In genomic region chr15:32825219-32825618, GRCh38 we compare ENCODE assay signal across 26 cellular contexts.
DNase-seq lines count a peak whose midpoint lies in the region; ATAC-seq and TF ChIP-seq lines count a peak whose summit lies in the region.
"Had no signal": no experiment of that assay in that cellular context is flagged by ENCODE, and none has a peak within 500 bp of the region (broad histone marks: within the 10 kb centered on the region; RNA-seq: fewer than 3 reads in every experiment).

No MANE protein-coding gene starts in this region.

- H3K9me3 Mint-ChIP-seq in MCF 10A (ENCODE audit: unreplicated experiment) = no peaks in the 10 kb centered on the region
- H3K9me3 Mint-ChIP-seq: activated naive CD8-positive, alpha-beta T cell treated with anti-CD3 and anti-CD28 coated beads, Interleukin-2, amount 50 U/mL, for 24 hours; activated T-helper 2 cell treated with anti-CD3 and anti-CD28 coated beads, Interferon-gamma antibody, Interleukin-2, Interleukin-4, amounts not matched to agents 10 μg/mL and 5 μg/mL and 100 μg/mL, durations not matched to agents 14 hours and 24 hours and 36 hours; IgD-negative memory B cell; memory B cell; stimulated activated naive CD8-positive, alpha-beta T cell treated with anti-CD3 and anti-CD28 coated beads, Interleukin-15, Interleukin-2, amounts not matched to agents 100 ng/mL and 50 ng/mL, for 24 hours had no signal

- intact Hi-C loops in MCF 10A (cut with micrococcal nuclease) (loop anchor here (1.0 kb wide), 1 partner anchor 163 kb away; no protein-coding TSS in a partner anchor), breast epithelium (cut with DNase I; ENCODE audit: low total_unique reads) (no loop called here), mammary epithelial cell (cut with micrococcal nuclease) (no loop called here), ascending aorta (cut with DNase I) (no loop called here)

- CTCF ChIA-PET in MCF 10A (lab: Yijun Ruan, JAX) = interaction anchor here (0.5 to 1.3 kb wide), 5 partner anchors 17 to 165 kb away, joined by 3 to 9 read pairs (median 4); no protein-coding TSS in a partner anchor
- CTCF ChIA-PET in mammary epithelial cell (lab: Charles Lee; ENCODE audit: low non-redundant PET) = interaction anchor here (0.6 kb wide), 1 partner anchor 111 kb away, joined by 5 read pairs; no protein-coding TSS in a partner anchor

- H3K27me3 Mint-ChIP-seq in MCF 10A (ENCODE audit: insufficient read depth, unreplicated experiment) = no peaks in the 10 kb centered on the region

- H3K9me3 ChIP-seq in breast epithelium (no peaks in the 10 kb centered on the region), mammary epithelial cell (replicated peaks; ENCODE audit: insufficient read depth, low read length) (no peaks in the 10 kb centered on the region), ascending aorta (no peaks in the 10 kb centered on the region)
- H3K9me3 ChIP-seq: HAP-1, Peyer's patch, transverse colon had no signal

- no peaks in the 10 kb centered on the region for H4K20me1 ChIP-seq in mammary epithelial cell (ENCODE audit: insufficient read depth, low read length)

- no peaks in the 10 kb centered on the region for H3K36me3 Mint-ChIP-seq in MCF 10A (ENCODE audit: insufficient read depth, unreplicated experiment)
- H3K36me3 Mint-ChIP-seq: IgD-negative memory B cell, memory B cell had no signal

- peak overlapping the region; percentile 68 for H3K4me2 ChIP-seq in mammary epithelial cell (ENCODE audit: insufficient read depth, low read depth, low read length)

- DNase-seq in MCF 10A (ENCODE audit: unreplicated experiment) (peak; percentile 45), breast epithelium (ENCODE audit: low spot score in 2 of 2) (no peak), mammary epithelial cell (no peak), iris pigment epithelial cell (ENCODE audit: low read depth) (peak; percentile 70), ascending aorta (ENCODE audit: low spot score in 2 of 2) (no peak), DMS 273 treated with DMSO at 0.1 percent for 48 hours (lab: John Stamatoyannopoulos, UW) (no peak)
- DNase-seq in activated CD4-positive, alpha-beta T cell treated with anti-CD3 and anti-CD28 coated beads for 4 hours = no peak
- DNase-seq: activated CD4-positive, alpha-beta T cell treated with anti-CD3 and anti-CD28 coated beads for 36 hours; activated naive CD8-positive, alpha-beta T cell treated with anti-CD3 and anti-CD28 coated beads, Interleukin-2, amount 50 U/mL, for 24 hours; central memory CD4-positive, alpha-beta T cell; effector memory CD4-positive, alpha-beta T cell; GDM1; hypothalamus; NCI-H1694; Peyer's patch; transverse colon had no signal

- H3K27ac Mint-ChIP-seq in MCF 10A (ENCODE audit: low read depth, unreplicated experiment) = peak overlapping the region; percentile 21
- H3K27ac Mint-ChIP-seq: activated CD4-positive, alpha-beta T cell treated with anti-CD3 and anti-CD28 coated beads for 36 hours; activated naive CD8-positive, alpha-beta T cell treated with anti-CD3 and anti-CD28 coated beads, Interleukin-2, amount 50 U/mL, for 24 hours; activated T-helper 2 cell treated with anti-CD3 and anti-CD28 coated beads, Interferon-gamma antibody, Interleukin-2, Interleukin-4, amounts not matched to agents 10 μg/mL and 5 μg/mL and 100 μg/mL, durations not matched to agents 14 hours and 24 hours and 36 hours; CD14-positive monocyte; memory B cell; progenitor cell of endocrine pancreas; stimulated activated naive CD8-positive, alpha-beta T cell treated with anti-CD3 and anti-CD28 coated beads, Interleukin-15, Interleukin-2, amounts not matched to agents 100 ng/mL and 50 ng/mL, for 24 hours had no signal

- H3K4me3 ChIP-seq in breast epithelium = no peak overlapping the region
- H3K4me3 ChIP-seq in mammary epithelial cell (replicated peaks in 1 of 3; ENCODE audit: insufficient read depth in 1 of 3, low read depth in 2 of 3, low read length in 3 of 3) = no peak overlapping the region
- no peak overlapping the region for H3K4me3 ChIP-seq in ascending aorta
- H3K4me3 ChIP-seq: HAP-1, Peyer's patch, transverse colon had no signal

- dilution Hi-C loops in mammary epithelial cell (cut with HindIII; ENCODE audit: low sequenced_read_pairs) = no loop called here

- no TSS peak for BruUV-seq in MCF 10A (replicated peaks; lab: Mats Ljungman, UMichigan)
- no TSS peak for BruUV-seq in mammary epithelial cell (replicated peaks; lab: Mats Ljungman, UMichigan)

- H3K4me1 Mint-ChIP-seq in MCF 10A (ENCODE audit: insufficient read depth, unreplicated experiment) = peaks cover 16% of the 10 kb centered on the region
- H3K4me1 Mint-ChIP-seq: activated CD4-positive, alpha-beta T cell treated with anti-CD3 and anti-CD28 coated beads for 36 hours; activated naive CD8-positive, alpha-beta T cell treated with anti-CD3 and anti-CD28 coated beads, Interleukin-2, amount 50 U/mL, for 24 hours; CD14-positive monocyte; memory B cell had no signal

- H3K27ac ChIP-seq in breast epithelium (no peak overlapping the region), mammary epithelial cell (ENCODE audit: insufficient read depth, low read depth, low read length) (peak overlapping the region; percentile 36), ascending aorta (no peak overlapping the region)
- H3K27ac ChIP-seq: 22Rv1, HL-60, Peyer's patch, transverse colon had no signal

- ATAC-seq in GM21390 (IDR thresholded peaks at IDR 0.05; ENCODE audit: unreplicated experiment) = no peak
- ATAC-seq: activated CD4-positive, alpha-beta T cell treated with anti-CD3 and anti-CD28 coated beads for 36 hours; activated naive CD8-positive, alpha-beta T cell treated with anti-CD3 and anti-CD28 coated beads, Interleukin-2, amount 50 U/mL, for 24 hours had no signal

- H3K4me1 ChIP-seq in breast epithelium (no peaks in the 10 kb centered on the region), mammary epithelial cell (ENCODE audit: insufficient read depth, low read length) (peaks cover 12% of the 10 kb centered on the region), ascending aorta (no peaks in the 10 kb centered on the region)
- H3K4me1 ChIP-seq: HAP-1, Peyer's patch, transverse colon had no signal

- H2AFZ ChIP-seq in mammary epithelial cell (ENCODE audit: low read depth, low read length) = peak overlapping the region; percentile 43

- TF ChIP-seq CTCF in MCF 10A (IDR thresholded peaks at IDR 0.05; ENCODE audit: unreplicated experiment) = no peak
- TF ChIP-seq CTCF in breast epithelium (IDR thresholded peaks at IDR 0.05) = no peak
- no peak for TF ChIP-seq CTCF in mammary epithelial cell (conservative IDR thresholded peaks at IDR 0.05 in 1 of 2, IDR thresholded peaks at IDR 0.05 in 1 of 2; ENCODE audit: extremely low read depth in 1 of 2, insufficient read depth in 1 of 2, low read depth in 1 of 2, low read length in 2 of 2)
- TF ChIP-seq CTCF in ascending aorta (IDR thresholded peaks at IDR 0.05) = no peak

- H3K4me3 Mint-ChIP-seq in MCF 10A (ENCODE audit: unreplicated experiment) = peak overlapping the region; percentile 0
- H3K4me3 Mint-ChIP-seq: activated CD4-positive, alpha-beta T cell treated with anti-CD3 and anti-CD28 coated beads for 36 hours; activated naive CD8-positive, alpha-beta T cell treated with anti-CD3 and anti-CD28 coated beads, Interleukin-2, amount 50 U/mL, for 24 hours; CD14-positive monocyte; IgD-negative memory B cell; memory B cell; stimulated activated naive CD8-positive, alpha-beta T cell treated with anti-CD3 and anti-CD28 coated beads, Interleukin-15, Interleukin-2, amounts not matched to agents 100 ng/mL and 50 ng/mL, for 24 hours had no signal

- no peaks in the 10 kb centered on the region for H3K36me3 ChIP-seq in breast epithelium
- no peaks in the 10 kb centered on the region for H3K36me3 ChIP-seq in mammary epithelial cell (ENCODE audit: insufficient read depth, low read length)
- H3K36me3 ChIP-seq in ascending aorta = no peaks in the 10 kb centered on the region
- H3K36me3 ChIP-seq: HAP-1, Peyer's patch, transverse colon had no signal

- TF ChIP-seq POLR2A in breast epithelium (IDR thresholded peaks at IDR 0.05) = no peak

- 89% methylated on average over 4 of the region's 4 CpGs for WGBS in mammary epithelial cell (ENCODE audit: low coverage, missing lambda C conversion rate)

- POLR2A ChIA-PET in MCF 10A (lab: Yijun Ruan, JAX) = no interaction called here

- in situ Hi-C loops in mammary epithelial cell (cut with MboI; ENCODE audit: low sequenced_read_pairs in 2 of 2) = loop anchor here in 1 of 2 donors (25.0 kb wide), 1 partner anchor 312 kb away; no protein-coding TSS in a partner anchor

- H3K79me2 ChIP-seq in mammary epithelial cell (ENCODE audit: insufficient read depth, low read length) = no peaks in the 10 kb centered on the region

- H3K9ac ChIP-seq in mammary epithelial cell (ENCODE audit: insufficient read depth, low read length) = no peak overlapping the region

- H3K27me3 ChIP-seq in breast epithelium = no peaks in the 10 kb centered on the region
- H3K27me3 ChIP-seq in mammary epithelial cell (ENCODE audit: insufficient read depth, low read length) = no peaks in the 10 kb centered on the region
- H3K27me3 ChIP-seq in ascending aorta = no peaks in the 10 kb centered on the region
- H3K27me3 ChIP-seq: Peyer's patch, transverse colon had no signal

Comparison
In these comparisons a context has a peak if more than half of its experiments do, and no peak if none do; other contexts are left out.
1. DNase-seq: peak in MCF 10A (single experiment) and iris pigment epithelial cell (single experiment); none in breast epithelium (0 of 2), mammary epithelial cell (single experiment), activated CD4-positive, alpha-beta T cell treated with anti-CD3 and anti-CD28 coated beads for 4 hours (0 of 2), ascending aorta (0 of 2) and DMS 273 treated with DMSO at 0.1 percent for 48 hours (single experiment).